17 cellular contexts compared by ENCODE assay signal in the genomic region with DNA sequence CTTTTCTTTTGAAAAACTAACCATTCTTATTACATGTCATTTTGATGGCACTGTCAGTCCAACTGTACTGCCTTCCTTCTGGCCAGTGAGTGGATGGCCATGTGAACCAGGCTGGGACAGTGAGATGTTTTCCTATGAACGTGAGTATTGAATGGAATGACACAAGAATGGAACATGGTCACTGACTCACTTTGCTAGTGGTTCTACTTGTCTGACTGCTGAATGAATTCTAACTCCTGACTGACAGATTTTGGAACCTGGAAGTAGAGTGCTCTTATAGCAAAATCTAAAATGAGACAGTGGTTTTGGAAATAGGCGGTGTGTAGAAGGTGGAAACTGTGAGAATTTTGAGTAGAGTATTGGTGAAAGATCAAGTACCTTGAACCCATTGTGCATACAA.
DNase-seq lines count a peak whose midpoint lies in the region; ATAC-seq, FAIRE-seq and TF ChIP-seq lines count a peak whose summit lies in the region.
"Had no signal": no experiment of that assay in that cellular context is flagged by ENCODE, and none has a peak within 500 bp of the region (broad histone marks: within the 10 kb centered on the region; RNA-seq: fewer than 3 reads in every experiment).

No MANE protein-coding gene starts in this region.

- no peak overlapping the region for H3K4me3 Mint-ChIP-seq in brain

- H3K27me3 Mint-ChIP-seq in brain, result peaks cover 3% of the 10 kb centered on the region

- no peak for ATAC-seq in GM18502 (IDR thresholded peaks at IDR 0.05; ENCODE audit: poor library complexity, unreplicated experiment)
- ATAC-seq: right lobe of liver had no signal

- peak overlapping the region in 3 of 5 experiments; percentile 13 to 78 (median 30) for H3K27ac Mint-ChIP-seq in brain

- no peak for TF ChIP-seq CTCF in brain (conservative IDR thresholded peaks at IDR 0.05)

- H3K9me3 Mint-ChIP-seq in brain, result peaks cover 0 to 12% (median 0%) of the 10 kb centered on the region in 5 experiments

- H3K36me3 Mint-ChIP-seq in brain, result no peaks in the 10 kb centered on the region

- DNase-seq in AG08396 (ENCODE audit: low spot score) (peak; percentile 24), H54 (ENCODE audit: insufficient read length, low spot score) (no peak), iris pigment epithelial cell (ENCODE audit: low read depth) (peak; percentile 59), T-helper 1 cell (no peak), NCI-H146 treated with DMSO at 0.1 percent for 48 hours (lab: John Stamatoyannopoulos, UW; ENCODE audit: unreplicated experiment) (no peak), SKM-1 treated with dmso at 0.1 percent for 144 hours (lab: John Stamatoyannopoulos, UW; ENCODE audit: unreplicated experiment) (no peak)
- DNase-seq: activated CD4-positive, CD25-positive, alpha-beta regulatory T cell; activated gamma-delta T cell treated with Interleukin-2 at 50 U/mL for 16 hours; aorta; NCI-H2029; right lobe of liver; stimulated activated CD4-positive, alpha-beta T cell treated with anti-CD3 and anti-CD28 coated beads, Interleukin-1b, Interleukin-23, amount 100 ng/mL, for 48 hours; stomach; upper lobe of left lung had no signal

- FAIRE-seq in H54 (lab: Jason Lieb, UNC), result peak; percentile 27
- FAIRE-seq: H1 had no signal

- no peak for TF ChIP-seq POLR2A in H54 (IDR thresholded peaks at IDR 0.05; ENCODE audit: low read depth, low read length)

- H3K4me1 Mint-ChIP-seq in brain, result peaks cover 55% of the 10 kb centered on the region

Comparison
In these comparisons a context has a peak if more than half of its experiments do, and no peak if none do; other contexts are left out.
1. DNase-seq: peak in AG08396 (single experiment) and iris pigment epithelial cell (single experiment); none in H54 (single experiment), T-helper 1 cell (0 of 5), NCI-H146 treated with DMSO at 0.1 percent for 48 hours (single experiment) and SKM-1 treated with dmso at 0.1 percent for 144 hours (single experiment).